22 cellular contexts compared by ENCODE assay signal in the genomic region with DNA sequence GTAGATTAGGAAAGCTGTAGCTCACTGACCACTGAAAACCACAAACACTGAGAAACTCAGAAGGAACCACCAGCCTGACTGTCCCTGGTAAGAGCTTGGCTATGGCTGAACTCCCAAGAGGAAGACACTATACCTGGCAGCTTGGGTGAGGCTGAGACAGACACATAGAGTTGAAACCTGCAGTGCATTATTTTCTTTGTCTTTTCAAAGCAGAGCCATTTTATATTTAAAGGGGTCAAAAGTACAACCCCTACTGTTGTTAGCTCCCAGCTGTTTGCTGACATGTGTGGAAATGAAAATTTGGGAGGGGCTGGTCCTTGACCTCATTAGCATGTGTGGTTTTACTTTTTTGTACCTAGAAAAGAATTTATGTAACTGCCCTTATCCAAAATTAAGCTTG.
"Had no signal": no experiment of that assay in that cellular context is flagged by ENCODE, and none has a peak within 500 bp of the region (broad histone marks: within the 10 kb centered on the region; RNA-seq: fewer than 3 reads in every experiment).

No MANE protein-coding gene starts in this region.

- H3K27ac Mint-ChIP-seq: endodermal cell; immature natural killer cell; memory B cell; mesothelial cell of epicardium; naive thymus-derived CD4-positive, alpha-beta T cell; stimulated activated memory B cell treated with anti-CD40 and anti-IgM and Interleukin-4, amounts not matched to agents 10 μg/mL and 1 μg/mL and 100 μg/mL, for 72 hours; stimulated activated naive CD8-positive, alpha-beta T cell treated with anti-CD3 and anti-CD28 coated beads, Interleukin-15, Interleukin-2, amounts not matched to agents 100 ng/mL and 50 ng/mL, for 24 hours had no signal

- H3K4me1 Mint-ChIP-seq: immature natural killer cell; memory B cell; naive thymus-derived CD4-positive, alpha-beta T cell; stimulated activated memory B cell treated with anti-CD40 and anti-IgM and Interleukin-4, amounts not matched to agents 10 μg/mL and 1 μg/mL and 100 μg/mL, for 72 hours had no signal

- DNase-seq: effector CD4-positive, alpha-beta T cell; endodermal cell; erythroblast; foreskin keratinocyte; immature natural killer cell; left ventricle myocardium inferior; lower lobe of right lung; naive thymus-derived CD4-positive, alpha-beta T cell; ovary; right cardiac atrium; stimulated activated CD4-positive, alpha-beta T cell treated with anti-CD3 and anti-CD28 coated beads, Interleukin-4, amount 100 ng/mL, for 24 hours; tibial artery; upper lobe of left lung; uterus had no signal

- H3K4me2 ChIP-seq: smooth muscle cell had no signal

- H3K27ac ChIP-seq: coronary artery, foreskin keratinocyte, left ventricle myocardium inferior, lower lobe of right lung, ovary, tibial artery, upper lobe of left lung, uterus had no signal

- H3K36me3 ChIP-seq: left ventricle myocardium inferior, lower lobe of right lung, ovary, tibial artery, upper lobe of left lung, uterus had no signal

- H3K4me3 Mint-ChIP-seq: endodermal cell; immature natural killer cell; memory B cell; mesothelial cell of epicardium; naive thymus-derived CD4-positive, alpha-beta T cell; stimulated activated memory B cell treated with anti-CD40 and anti-IgM and Interleukin-4, amounts not matched to agents 10 μg/mL and 1 μg/mL and 100 μg/mL, for 72 hours; stimulated activated naive CD8-positive, alpha-beta T cell treated with anti-CD3 and anti-CD28 coated beads, Interleukin-15, Interleukin-2, amounts not matched to agents 100 ng/mL and 50 ng/mL, for 24 hours had no signal

- FAIRE-seq: endothelial cell of umbilical vein, keratinocyte had no signal

- H3K27me3 Mint-ChIP-seq: memory B cell; naive thymus-derived CD4-positive, alpha-beta T cell; stimulated activated memory B cell treated with anti-CD40 and anti-IgM and Interleukin-4, amounts not matched to agents 10 μg/mL and 1 μg/mL and 100 μg/mL, for 72 hours; stimulated activated naive CD8-positive, alpha-beta T cell treated with anti-CD3 and anti-CD28 coated beads, Interleukin-15, Interleukin-2, amounts not matched to agents 100 ng/mL and 50 ng/mL, for 24 hours had no signal

- H3K36me3 Mint-ChIP-seq: immature natural killer cell; memory B cell; mesothelial cell of epicardium; naive thymus-derived CD4-positive, alpha-beta T cell; stimulated activated memory B cell treated with anti-CD40 and anti-IgM and Interleukin-4, amounts not matched to agents 10 μg/mL and 1 μg/mL and 100 μg/mL, for 72 hours had no signal

- H3K4me3 ChIP-seq: coronary artery, left ventricle myocardium inferior, lower lobe of right lung, ovary, smooth muscle cell, tibial artery, upper lobe of left lung, uterus had no signal

- H3K27me3 ChIP-seq: foreskin keratinocyte, ovary, tibial artery, upper lobe of left lung, uterus had no signal

- H3K9me3 Mint-ChIP-seq: stimulated activated naive CD8-positive, alpha-beta T cell treated with anti-CD3 and anti-CD28 coated beads, Interleukin-15, Interleukin-2, amounts not matched to agents 100 ng/mL and 50 ng/mL, for 24 hours had no signal

- H3K9me3 ChIP-seq: lower lobe of right lung, ovary, tibial artery, upper lobe of left lung, uterus had no signal

- H3K4me1 ChIP-seq: foreskin keratinocyte, left ventricle myocardium inferior, lower lobe of right lung, tibial artery, upper lobe of left lung, uterus had no signal
